ENCODE assay signal across 8 cellular contexts in genomic region chr13:21668665-21669599, GRCh38. TPM values are rescaled to one million over a fixed set of nuclear protein-coding genes. Genes with fewer than 3 reads are reported as not detected.
A peak's percentile ranks its signal among the peaks of the same experiment; 100 is the strongest.
DNase-seq lines count a peak whose midpoint lies in the region; ATAC-seq, FAIRE-seq and TF ChIP-seq lines count a peak whose summit lies in the region.

No MANE protein-coding gene starts in this region.

- H3K9me3 Mint-ChIP-seq in activated CD4-positive, alpha-beta T cell treated with anti-CD3 and anti-CD28 coated beads, Interleukin-2, amount 10 ng/mL, durations not matched to agents 7 days and 5 days: no peaks in the 10 kb centered on the region
- peaks cover 7% of the 10 kb centered on the region for H3K9me3 Mint-ChIP-seq in nephron progenitor cell

- no peaks in the 10 kb centered on the region for H4K20me1 ChIP-seq in HCT116 (ENCODE audit: insufficient read depth)
- H4K20me1 ChIP-seq in endothelial cell of umbilical vein (replicated peaks; ENCODE audit: control insufficient read depth, extremely low read depth, insufficient read depth, low read length): no peaks in the 10 kb centered on the region

- no peak for TF ChIP-seq RAD21 in HCT116 (IDR thresholded peaks at IDR 0.05; ENCODE audit: low read depth)

- H3K9me1 ChIP-seq in endothelial cell of umbilical vein (replicated peaks; ENCODE audit: control insufficient read depth, extremely low read depth, insufficient read depth, low read length): no peaks in the 10 kb centered on the region

- RAD21 ChIA-PET in HCT116 (lab: Charles Lee; ENCODE audit: low non-redundant PET in 1 of 2, low total read pairs in 2 of 2, uncharacterized antibody in 2 of 2, unreplicated experiment in 2 of 2): no interaction called here

- H3K4me1 ChIP-seq in HCT116 (ENCODE audit: control insufficient read depth in 1 of 2, insufficient read depth in 2 of 2, low read length in 2 of 2) (peaks cover 26 to 44% of the 10 kb centered on the region in 2 experiments), endothelial cell of umbilical vein (ENCODE audit: control insufficient read depth, extremely low read depth, insufficient read depth, low read length) (peaks cover 19% of the 10 kb centered on the region)

- intact Hi-C loops in HCT116 (cut with micrococcal nuclease): no loop called here
- intact Hi-C loops in endothelial cell of umbilical vein (cut with micrococcal nuclease): no loop called here

- no peak for TF ChIP-seq CTCF in AG10803 (conservative IDR thresholded peaks at IDR 0.05; ENCODE audit: low read length)
- TF ChIP-seq CTCF in HCT116 (IDR thresholded peaks at IDR 0.05 in 2 of 3, conservative IDR thresholded peaks at IDR 0.05 in 1 of 3; ENCODE audit: borderline replicate concordance in 1 of 3, insufficient read depth in 1 of 3, low read depth in 2 of 3, low read length in 2 of 3): no peak
- TF ChIP-seq CTCF in endothelial cell of umbilical vein (IDR thresholded peaks at IDR 0.05; ENCODE audit: extremely low read depth in 1 of 2, insufficient read depth in 1 of 2, low read depth in 1 of 2, low read length in 2 of 2): no peak
- no peak for TF ChIP-seq CTCF in nephron progenitor cell (IDR thresholded peaks at IDR 0.05)

- H2AFZ ChIP-seq in HCT116 (ENCODE audit: low read depth, low read length, poor library complexity, severe bottlenecking) (no peak overlapping the region), endothelial cell of umbilical vein (ENCODE audit: low read depth, low read length) (peak overlapping the region; percentile 81)

- H3K4me1 Mint-ChIP-seq in activated CD4-positive, alpha-beta T cell treated with anti-CD3 and anti-CD28 coated beads, Interleukin-2, amount 10 ng/mL, durations not matched to agents 7 days and 5 days: peaks cover 42% of the 10 kb centered on the region
- peaks cover 48% of the 10 kb centered on the region for H3K4me1 Mint-ChIP-seq in nephron progenitor cell

- H3K4me3 ChIP-seq in AG10803 (ENCODE audit: low read length): peak overlapping the region; percentile 63
- peak overlapping the region; percentile 47 to 68 for H3K4me3 ChIP-seq in HCT116 (replicated peaks in 1 of 2; ENCODE audit: low read depth in 1 of 2, low read length in 2 of 2)
- H3K4me3 ChIP-seq in endothelial cell of umbilical vein (replicated peaks in 1 of 3; ENCODE audit: insufficient read depth in 1 of 3, low read depth in 1 of 3, low read length in 3 of 3): peak overlapping the region; percentile 23 to 51 (median 32)

- TF ChIP-seq POLR2A in HCT116 (IDR thresholded peaks at IDR 0.05; ENCODE audit: borderline replicate concordance, extremely low read depth, insufficient read depth, insufficient read length): no peak
- TF ChIP-seq POLR2A in endothelial cell of umbilical vein (IDR thresholded peaks at IDR 0.05; ENCODE audit: low read depth, low read length): no peak

- H3K9me2 ChIP-seq in HCT116 (ENCODE audit: insufficient read depth): no peaks in the 10 kb centered on the region

- no peak for ATAC-seq in HCT116
- no peak for ATAC-seq in GM19351 (IDR thresholded peaks at IDR 0.05; ENCODE audit: unreplicated experiment)
- ATAC-seq in GM18858 (IDR thresholded peaks at IDR 0.05; ENCODE audit: unreplicated experiment): no peak

- no peak for FAIRE-seq in endothelial cell of umbilical vein (lab: Jason Lieb, UNC)

- CTCF ChIA-PET in HCT116 (lab: Charles Lee) (no interaction called here), endothelial cell of umbilical vein (lab: Charles Lee) (interaction anchor here (1.7 to 4.0 kb wide), 2 partner anchors 10 to 32 kb away, joined by 3 to 27 read pairs; no protein-coding TSS in a partner anchor)
- CTCF ChIA-PET in activated CD4-positive, alpha-beta T cell treated with anti-CD3 and anti-CD28 coated beads, Interleukin-2, amount 10 ng/mL, durations not matched to agents 7 days and 5 days (lab: Charles Lee): interaction anchor here (1.1 to 1.7 kb wide), 2 partner anchors 51 to 65 kb away, joined by 3 read pairs; partner anchors contain the start of gene MICU2

- dilution Hi-C loops in endothelial cell of umbilical vein (cut with MboI; ENCODE audit: extremely low pct_ligation_motif_present, low sequenced_read_pairs): no loop called here

- peak; percentile 20 for DNase-seq in AG10803 (ENCODE audit: low read depth)
- no peak for DNase-seq in HCT116 (ENCODE audit: low read depth, low spot score)
- peak; percentile 20 for DNase-seq in activated CD4-positive, alpha-beta T cell treated with anti-CD3 and anti-CD28 coated beads, Interleukin-2, amount 10 ng/mL, durations not matched to agents 7 days and 5 days
- no peak for DNase-seq in endothelial cell of umbilical vein (ENCODE audit: low read depth, low spot score)
- peak; percentile 50 for DNase-seq in nephron progenitor cell
- no peak for DNase-seq in foreskin melanocyte

- peak overlapping the region; percentile 84 for H3K4me3 Mint-ChIP-seq in activated CD4-positive, alpha-beta T cell treated with anti-CD3 and anti-CD28 coated beads, Interleukin-2, amount 10 ng/mL, durations not matched to agents 7 days and 5 days
- H3K4me3 Mint-ChIP-seq in nephron progenitor cell: peak overlapping the region; percentile 99

- H3K4me2 ChIP-seq in HCT116 (ENCODE audit: low read length) (peak overlapping the region; percentile 94), endothelial cell of umbilical vein (ENCODE audit: insufficient read depth, low read length) (peak overlapping the region; percentile 62)

- BruUV-seq in HCT116 (replicated peaks; lab: Mats Ljungman, UMichigan): no TSS peak
- no TSS peak for BruUV-seq in endothelial cell of umbilical vein (replicated peaks; lab: Mats Ljungman, UMichigan)

- H3K9ac ChIP-seq in HCT116 (ENCODE audit: low read length): no peak overlapping the region
- no peak overlapping the region for H3K9ac ChIP-seq in endothelial cell of umbilical vein (replicated peaks; ENCODE audit: extremely low read depth, insufficient read depth, low read length)

- H3K79me2 ChIP-seq in HCT116 (ENCODE audit: insufficient read depth, low read length) (no peaks in the 10 kb centered on the region), endothelial cell of umbilical vein (ENCODE audit: control insufficient read depth, insufficient read depth, low read length) (no peaks in the 10 kb centered on the region)

- H3K9me3 ChIP-seq in HCT116 (ENCODE audit: control insufficient read depth in 1 of 2, insufficient read depth in 1 of 2, low read depth in 1 of 2, low read length in 2 of 2) (no peaks in the 10 kb centered on the region), endothelial cell of umbilical vein (replicated peaks; ENCODE audit: control insufficient read depth, insufficient read depth, low read length) (no peaks in the 10 kb centered on the region)

- POLR2A ChIA-PET in HCT116 (lab: Charles Lee) (interaction anchor here (0.6 kb wide), 2 partner anchors 11 to 669 kb away, joined by 3 read pairs; no protein-coding TSS in a partner anchor), endothelial cell of umbilical vein (lab: Charles Lee) (no interaction called here)
- POLR2A ChIA-PET in activated CD4-positive, alpha-beta T cell treated with anti-CD3 and anti-CD28 coated beads, Interleukin-2, amount 10 ng/mL, durations not matched to agents 7 days and 5 days (lab: Charles Lee): no interaction called here

- H3K27me3 ChIP-seq in HCT116 (ENCODE audit: insufficient read depth, low read length) (peaks cover 23% of the 10 kb centered on the region; the same call in 1 of the 2 replicates), endothelial cell of umbilical vein (ENCODE audit: control insufficient read depth in 2 of 2, insufficient read depth in 2 of 2, low read length in 2 of 2) (peaks cover 34 to 55% of the 10 kb centered on the region in 2 experiments)

- no peak overlapping the region for H3K27ac Mint-ChIP-seq in activated CD4-positive, alpha-beta T cell treated with anti-CD3 and anti-CD28 coated beads, Interleukin-2, amount 10 ng/mL, durations not matched to agents 7 days and 5 days
- peak overlapping the region; percentile 99 for H3K27ac Mint-ChIP-seq in nephron progenitor cell

- H3K27ac ChIP-seq in HCT116 (ENCODE audit: low read depth, low read length) (peak overlapping the region; percentile 67; the same call in 1 of the 2 replicates), endothelial cell of umbilical vein (ENCODE audit: insufficient read depth, low read depth, low read length) (no peak overlapping the region)

- H3K36me3 ChIP-seq in HCT116 (ENCODE audit: control insufficient read depth in 1 of 2, insufficient read depth in 2 of 2, low read length in 2 of 2) (no peaks in the 10 kb centered on the region), endothelial cell of umbilical vein (ENCODE audit: control insufficient read depth in 2 of 2, extremely low read depth in 1 of 2, insufficient read depth in 2 of 2, low read length in 2 of 2) (no peaks in the 10 kb centered on the region)

- H3K27me3 Mint-ChIP-seq in activated CD4-positive, alpha-beta T cell treated with anti-CD3 and anti-CD28 coated beads, Interleukin-2, amount 10 ng/mL, durations not matched to agents 7 days and 5 days: peaks cover 60% of the 10 kb centered on the region
- peaks cover 18% of the 10 kb centered on the region for H3K27me3 Mint-ChIP-seq in nephron progenitor cell (ENCODE audit: low read depth, poor library complexity)

- no peaks in the 10 kb centered on the region for H3K36me3 Mint-ChIP-seq in activated CD4-positive, alpha-beta T cell treated with anti-CD3 and anti-CD28 coated beads, Interleukin-2, amount 10 ng/mL, durations not matched to agents 7 days and 5 days (ENCODE audit: low read depth)
- H3K36me3 Mint-ChIP-seq in nephron progenitor cell (ENCODE audit: low read depth): peaks cover 10% of the 10 kb centered on the region

TF ChIP-seq in HCT116, 20 proteins besides CTCF, POLR2A, EP300 and RAD21 (continues in another document):
- no peak for TF ChIP-seq ELF1 (IDR thresholded peaks at IDR 0.05; ENCODE audit: borderline replicate concordance, low read depth)
- TF ChIP-seq TCF7L2 (IDR thresholded peaks at IDR 0.05; ENCODE audit: borderline replicate concordance, extremely low read depth, insufficient read depth, insufficient read length): no peak

TF ChIP-seq in endothelial cell of umbilical vein, 7 proteins besides CTCF, POLR2A, EP300 and RAD21 (continues in another document):
- TF ChIP-seq POLR2AphosphoS5 (IDR thresholded peaks at IDR 0.05; ENCODE audit: insufficient read depth, low read depth, low read length): no peak
- no peak for TF ChIP-seq JUN (IDR thresholded peaks at IDR 0.05; ENCODE audit: borderline replicate concordance, insufficient read depth, insufficient read length, low read depth)

RNA-seq across cellular contexts. Expression of gene FGF9, which starts 1.9 kb away (rescaled TPM):
- total RNA-seq in HCT116 (2021; ENCODE audit: unreplicated experiment) (1.5 TPM), endothelial cell of umbilical vein (not detected in 2 replicates)
- polyA plus RNA-seq in HCT116 (2012): 0.17 and 0.20 TPM in 2 replicates
- under 1 TPM in 1 of 2 experiments, not detected in 1; 0.04 TPM for total RNA-seq in activated CD4-positive, alpha-beta T cell treated with anti-CD3 and anti-CD28 coated beads, Interleukin-2, amount 10 ng/mL, durations not matched to agents 7 days and 5 days
- polyA plus RNA-seq in endothelial cell of umbilical vein: not detected in 2 replicates
- not detected in 2 replicates for polyA plus RNA-seq in endothelial cell of umbilical vein (2011; cell fraction: cytosol; rRNA removed)
- not detected in 2 replicates for polyA plus RNA-seq in endothelial cell of umbilical vein (2011; cell fraction: nucleus; rRNA removed)
- polyA plus RNA-seq in endothelial cell of umbilical vein (2012): not detected in 2 replicates
- polyA minus RNA-seq in endothelial cell of umbilical vein: 0.17 TPM in 1 of 2 replicates, not detected in the other
- polyA minus RNA-seq in endothelial cell of umbilical vein (2011; cell fraction: cytosol; rRNA and poly(A)+ RNA removed): not detected
- polyA minus RNA-seq in endothelial cell of umbilical vein (2011; cell fraction: nucleus; rRNA and poly(A)+ RNA removed): not detected in 2 replicates

Comparison
In these comparisons a context has a peak if more than half of its experiments do, and no peak if none do; other contexts are left out.
1. DNase-seq: peak in AG10803 (single experiment), activated CD4-positive, alpha-beta T cell treated with anti-CD3 and anti-CD28 coated beads, Interleukin-2, amount 10 ng/mL, durations not matched to agents 7 days and 5 days (single experiment) and nephron progenitor cell (single experiment); none in HCT116 (single experiment), endothelial cell of umbilical vein (single experiment) and foreskin melanocyte (single experiment).
2. Peak in every context shown above with its lines, with median percentiles within 50 percentile points of each other: H3K4me3 ChIP-seq.